In genomic region chr6:167872538-167873210, GRCh38 we compare ENCODE assay signal across 32 cellular contexts. TPM values are rescaled to one million over a fixed set of nuclear protein-coding genes. Genes with fewer than 3 reads are reported as not detected.
DNase-seq lines count a peak whose midpoint lies in the region; ATAC-seq, FAIRE-seq and TF ChIP-seq lines count a peak whose summit lies in the region.
"Had no signal": no experiment of that assay in that cellular context is flagged by ENCODE, and none has a peak within 500 bp of the region (broad histone marks: within the 10 kb centered on the region; RNA-seq: fewer than 3 reads in every experiment).

No MANE protein-coding gene starts in this region.

- peaks cover 25% of the 10 kb centered on the region for H3K4me1 ChIP-seq in OCI-LY3 (ENCODE audit: low read length)
- H3K4me1 ChIP-seq in CD8-positive, alpha-beta T cell (ENCODE audit: insufficient read depth, low read length), result no peaks in the 10 kb centered on the region
- H3K4me1 ChIP-seq: A549, esophagus muscularis mucosa, gastrocnemius medialis, tibial artery had no signal

- TF ChIP-seq CTCF in OCI-LY3 (IDR thresholded peaks at IDR 0.05; ENCODE audit: low read depth, low read length), result no peak
- TF ChIP-seq CTCF in choroid plexus epithelial cell (conservative IDR thresholded peaks at IDR 0.05; ENCODE audit: low read depth, low read length), result no peak
- no peak for TF ChIP-seq CTCF in CD8-positive, alpha-beta T cell (IDR thresholded peaks at IDR 0.05)

- CTCF ChIA-PET in CD8-positive, alpha-beta T cell (lab: Charles Lee), result no interaction called here

- peak; percentile 56 for FAIRE-seq in GM18507 (lab: Jason Lieb, UNC)
- FAIRE-seq: A549, HTR-8/SVneo had no signal

- peaks cover 60% of the 10 kb centered on the region for H3K36me3 ChIP-seq in OCI-LY3 (replicated peaks; ENCODE audit: low read depth, low read length)
- H3K36me3 ChIP-seq in CD8-positive, alpha-beta T cell (ENCODE audit: insufficient read depth, low read length), result no peaks in the 10 kb centered on the region
- H3K36me3 ChIP-seq: ovary had no signal

- DNase-seq in GM18507 (ENCODE audit: extremely low spot score, insufficient read length, low read depth) (no peak), choroid plexus epithelial cell (ENCODE audit: low read depth) (peak; percentile 43), NCI-H2196 (lab: John Stamatoyannopoulos, UW; ENCODE audit: unreplicated experiment) (no peak)
- no peak for DNase-seq in CD8-positive, alpha-beta T cell
- DNase-seq: activated naive CD4-positive, alpha-beta T cell treated with anti-CD3 and anti-CD28 coated beads, Interleukin-2, amount 10 ng/mL, durations not matched to agents 7 days and 5 days; amygdala; caudate nucleus; CD4-positive, alpha-beta memory T cell; dermis blood vessel endothelial cell; DMS 273 treated with DMSO at 0.1 percent for 48 hours; EL; gastrocnemius medialis; left colon; NCI-H1436 treated with DMSO at 0.1 percent for 48 hours; NCI-H446; NCI-H82; nephron progenitor cell; ovary; retina; tibial artery had no signal

- H4K20me1 ChIP-seq in OCI-LY3 (ENCODE audit: insufficient read depth, low read length), result peaks cover 6% of the 10 kb centered on the region

- H3K4me2 ChIP-seq in OCI-LY3 (ENCODE audit: low read length), result peak overlapping the region; percentile 66
- H3K4me2 ChIP-seq: A549, hepatocyte had no signal

- POLR2A ChIA-PET in CD8-positive, alpha-beta T cell (lab: Charles Lee), result no interaction called here

- intact Hi-C loops in CD8-positive, alpha-beta T cell (cut with DNase I, micrococcal nuclease), result no loop called here

- peaks cover 41% of the 10 kb centered on the region for H3K79me2 ChIP-seq in OCI-LY3 (ENCODE audit: low read length)

- no peak overlapping the region for H3K27ac Mint-ChIP-seq in CD8-positive, alpha-beta T cell
- H3K27ac Mint-ChIP-seq: activated naive CD4-positive, alpha-beta T cell treated with anti-CD3 and anti-CD28 coated beads, Interleukin-2, amount 10 ng/mL, durations not matched to agents 7 days and 5 days; CD4-positive, alpha-beta memory T cell; nephron progenitor cell; stimulated activated naive CD8-positive, alpha-beta T cell treated with anti-CD3 and anti-CD28 coated beads, Interleukin-15, Interleukin-2, amounts not matched to agents 100 ng/mL and 50 ng/mL, for 24 hours; T-helper 2 cell treated with Interferon-gamma antibody and Interleukin-4, amounts not matched to agents 5 μg/mL and 100 μg/mL, for 36 hours had no signal

- ATAC-seq in GM21786 (IDR thresholded peaks at IDR 0.05; ENCODE audit: unreplicated experiment), result peak; percentile 58
- no peak for ATAC-seq in GM18520 (IDR thresholded peaks at IDR 0.05; ENCODE audit: unreplicated experiment)
- no peak for ATAC-seq in CD8-positive, alpha-beta T cell
- no peak for ATAC-seq in GM18517 (IDR thresholded peaks at IDR 0.05; ENCODE audit: unreplicated experiment)
- ATAC-seq: A549, gastrocnemius medialis, left colon, WTC11 had no signal

- H3K9ac ChIP-seq in OCI-LY3 (ENCODE audit: low read length), result peak overlapping the region; percentile 28; the same call in 1 of the 2 replicates

- H3K9me3 ChIP-seq in OCI-LY3 (ENCODE audit: insufficient read depth, low read length), result no peaks in the 10 kb centered on the region
- no peaks in the 10 kb centered on the region for H3K9me3 ChIP-seq in CD8-positive, alpha-beta T cell (ENCODE audit: low read length)
- H3K9me3 ChIP-seq: A549, esophagus muscularis mucosa, gastrocnemius medialis, ovary, tibial artery had no signal

- H3K9me3 Mint-ChIP-seq in CD8-positive, alpha-beta T cell, result no peaks in the 10 kb centered on the region
- H3K9me3 Mint-ChIP-seq: activated naive CD4-positive, alpha-beta T cell treated with anti-CD3 and anti-CD28 coated beads, Interleukin-2, amount 10 ng/mL, durations not matched to agents 7 days and 5 days; nephron progenitor cell; stimulated activated naive CD8-positive, alpha-beta T cell treated with anti-CD3 and anti-CD28 coated beads, Interleukin-15, Interleukin-2, amounts not matched to agents 100 ng/mL and 50 ng/mL, for 24 hours; T-helper 2 cell treated with Interferon-gamma antibody and Interleukin-4, amounts not matched to agents 5 μg/mL and 100 μg/mL, for 36 hours; WTC11 had no signal

- peak overlapping the region; percentile 86 for H3K27ac ChIP-seq in OCI-LY3 (ENCODE audit: low read length)
- no peak overlapping the region for H3K27ac ChIP-seq in CD8-positive, alpha-beta T cell (ENCODE audit: low read depth, low read length)
- H3K27ac ChIP-seq: A549, esophagus muscularis mucosa, gastrocnemius medialis, hepatocyte, ovary, skin epidermis, tibial artery had no signal

- H3K27me3 Mint-ChIP-seq in CD8-positive, alpha-beta T cell (ENCODE audit: low read depth), result peaks cover 3% of the 10 kb centered on the region
- H3K27me3 Mint-ChIP-seq: activated naive CD4-positive, alpha-beta T cell treated with anti-CD3 and anti-CD28 coated beads, Interleukin-2, amount 10 ng/mL, durations not matched to agents 7 days and 5 days; CD4-positive, alpha-beta memory T cell had no signal

- peak overlapping the region; percentile 30 for H3K4me3 ChIP-seq in OCI-LY3 (ENCODE audit: low read length)
- H3K4me3 ChIP-seq in choroid plexus epithelial cell (ENCODE audit: low read depth, low read length), result no peak overlapping the region
- H3K4me3 ChIP-seq in CD8-positive, alpha-beta T cell (ENCODE audit: low read depth, low read length), result no peak overlapping the region
- H3K4me3 ChIP-seq: A549, esophagus muscularis mucosa, gastrocnemius medialis, hepatocyte, ovary, skin epidermis, tibial artery had no signal

- no peaks in the 10 kb centered on the region for H3K4me1 Mint-ChIP-seq in CD8-positive, alpha-beta T cell (ENCODE audit: low read depth)
- H3K4me1 Mint-ChIP-seq: activated naive CD4-positive, alpha-beta T cell treated with anti-CD3 and anti-CD28 coated beads, Interleukin-2, amount 10 ng/mL, durations not matched to agents 7 days and 5 days; CD4-positive, alpha-beta memory T cell; nephron progenitor cell had no signal

- no peak overlapping the region for H2AFZ ChIP-seq in OCI-LY3 (ENCODE audit: low read depth, low read length)
- H2AFZ ChIP-seq: hepatocyte had no signal

- H3K36me3 Mint-ChIP-seq in CD8-positive, alpha-beta T cell, result no peaks in the 10 kb centered on the region

- no peaks in the 10 kb centered on the region for H3K27me3 ChIP-seq in OCI-LY3 (ENCODE audit: low read depth, low read length)
- H3K27me3 ChIP-seq in CD8-positive, alpha-beta T cell (ENCODE audit: insufficient read depth, low read length), result no peaks in the 10 kb centered on the region
- H3K27me3 ChIP-seq: esophagus muscularis mucosa, gastrocnemius medialis, hepatocyte, ovary, tibial artery had no signal

- H3K4me3 Mint-ChIP-seq in CD8-positive, alpha-beta T cell, result no peak overlapping the region
- H3K4me3 Mint-ChIP-seq: activated naive CD4-positive, alpha-beta T cell treated with anti-CD3 and anti-CD28 coated beads, Interleukin-2, amount 10 ng/mL, durations not matched to agents 7 days and 5 days; CD4-positive, alpha-beta memory T cell; nephron progenitor cell; stimulated activated naive CD8-positive, alpha-beta T cell treated with anti-CD3 and anti-CD28 coated beads, Interleukin-15, Interleukin-2, amounts not matched to agents 100 ng/mL and 50 ng/mL, for 24 hours; T-helper 2 cell treated with Interferon-gamma antibody and Interleukin-4, amounts not matched to agents 5 μg/mL and 100 μg/mL, for 36 hours; WTC11 had no signal

RNA-seq across cellular contexts. Expression of gene AFDN, which starts 46.0 kb away (rescaled TPM):
- 1 to 10 TPM; 6.8 to 9.9 TPM for total RNA-seq in CD8-positive, alpha-beta T cell
